Comparison of ENCODE assay signal across 14 cellular contexts in the genomic region with DNA sequence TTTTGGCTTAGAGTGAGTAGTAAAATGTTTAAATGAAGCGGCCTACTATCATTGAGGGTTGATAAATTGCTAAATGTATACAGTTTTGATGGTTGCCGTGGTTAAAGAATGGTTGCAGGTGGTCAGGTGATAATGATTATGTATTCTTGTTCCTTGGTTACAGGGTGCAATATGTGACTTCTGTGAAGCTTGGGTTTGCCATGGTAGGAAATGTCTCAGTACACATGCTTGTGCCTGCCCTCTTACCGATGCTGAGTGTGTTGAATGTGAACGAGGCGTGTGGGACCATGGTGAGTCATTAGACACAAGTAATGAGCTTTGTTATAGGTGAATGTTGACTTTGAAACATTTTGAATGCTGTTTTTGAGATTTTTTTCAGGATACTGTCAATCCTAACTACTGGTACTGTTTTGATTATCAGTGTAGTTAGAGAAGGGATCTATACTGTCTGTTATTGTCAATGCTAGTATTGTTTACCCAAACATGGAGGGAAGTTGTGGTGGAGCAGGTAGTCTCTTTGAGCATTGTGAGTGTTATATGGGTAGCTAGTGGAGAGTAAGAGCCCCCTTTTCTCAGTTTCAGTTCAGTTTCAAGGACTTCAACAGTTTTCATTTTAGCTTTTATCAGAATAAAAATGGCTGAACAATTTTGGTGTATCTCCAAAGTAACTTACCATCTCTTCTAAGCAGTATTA. TPM values are rescaled to one million over a fixed set of nuclear protein-coding genes. Genes with fewer than 3 reads are reported as not detected.
DNase-seq lines count a peak whose midpoint lies in the region; ATAC-seq, FAIRE-seq and TF ChIP-seq lines count a peak whose summit lies in the region.
"Had no signal": no experiment of that assay in that cellular context is flagged by ENCODE, and none has a peak within 500 bp of the region (broad histone marks: within the 10 kb centered on the region; RNA-seq: fewer than 3 reads in every experiment).

No MANE protein-coding gene starts in this region.

- H3K4me1 ChIP-seq in right cardiac atrium (ENCODE audit: control insufficient read depth, insufficient read depth, low read length) = no peaks in the 10 kb centered on the region
- H3K4me1 ChIP-seq: colonic mucosa had no signal

- DNase-seq in GM12891 (ENCODE audit: insufficient read length, low spot score) (no peak), lower leg skin (ENCODE audit: low spot score in 2 of 2) (no peak), NCI-H345 treated with DMSO at 0.1 percent for 48 hours (lab: John Stamatoyannopoulos, UW; ENCODE audit: unreplicated experiment) (no peak), right cardiac atrium (no peak)
- DNase-seq in stimulated activated naive CD4-positive, alpha-beta T cell treated with Interleukin-2 at 50 U/mL for 16 hours (lab: John Stamatoyannopoulos, UW) = no peak
- DNase-seq: activated CD4-positive, alpha-beta T cell treated with anti-CD3 and anti-CD28 coated beads, Interleukin-2, amount 50 U/mL, for 4 hours; AML-193; colonic mucosa; NK-92 treated with Interleukin-12 subunit alpha and Interleukin-12 subunit beta, amount 100 ng/mL, for 24 hours had no signal

- no peak overlapping the region for H3K27ac ChIP-seq in right cardiac atrium (ENCODE audit: low read length)
- H3K27ac ChIP-seq: colonic mucosa had no signal

- no peak for TF ChIP-seq CTCF in lower leg skin (IDR thresholded peaks at IDR 0.05)

- no peak overlapping the region for H3K4me3 ChIP-seq in lower leg skin (ENCODE audit: low read depth, poor library complexity, severe bottlenecking)
- H3K4me3 ChIP-seq in right cardiac atrium (ENCODE audit: low read length) = no peak overlapping the region
- H3K4me3 ChIP-seq: colonic mucosa had no signal

- H3K27me3 ChIP-seq in right cardiac atrium (ENCODE audit: control insufficient read depth, insufficient read depth) = no peaks in the 10 kb centered on the region
- H3K27me3 ChIP-seq: colonic mucosa had no signal

- TF ChIP-seq POLR2A in GM12891 (IDR thresholded peaks at IDR 0.05; ENCODE audit: low read depth, low read length) (no peak), lower leg skin (IDR thresholded peaks at IDR 0.05) (no peak)

- ATAC-seq in GM19043 (IDR thresholded peaks at IDR 0.05; ENCODE audit: low read depth, unreplicated experiment) = peak; percentile 72
- peak; percentile 40 for ATAC-seq in HG02798 (IDR thresholded peaks at IDR 0.05; ENCODE audit: poor library complexity, unreplicated experiment)
- peak; percentile 77 for ATAC-seq in HG03565 (IDR thresholded peaks at IDR 0.05; ENCODE audit: unreplicated experiment)
- no peak for ATAC-seq in right cardiac atrium
- ATAC-seq: sciatic nerve had no signal

- FAIRE-seq in GM12891 (lab: Jason Lieb, UNC) = peak; percentile 70
- FAIRE-seq: GM19239 had no signal

- intact Hi-C loops in lower leg skin (cut with DNase I; ENCODE audit: low total_unique reads) = no loop called here
- intact Hi-C loops in right cardiac atrium (cut with DNase I) = no loop called here

- WGBS in lower leg skin, 2 donors = 77 to 88% methylated on average over 5 of the region's 5 CpGs
- WGBS in right cardiac atrium = 92% methylated on average over 5 of the region's 5 CpGs

- no peaks in the 10 kb centered on the region for H3K9me3 ChIP-seq in right cardiac atrium (ENCODE audit: control insufficient read depth, low read length)
- H3K9me3 ChIP-seq: colonic mucosa had no signal

TF ChIP-seq in GM12891, 5 proteins besides CTCF, POLR2A, EP300 and RAD21:
- TF ChIP-seq SPI1 (IDR thresholded peaks at IDR 0.05; ENCODE audit: low read depth, low read length) = no peak
- TF ChIP-seq PAX5 (IDR thresholded peaks at IDR 0.05; ENCODE audit: insufficient read depth, low read length, severe bottlenecking) = no peak
- TF ChIP-seq TAF1 (IDR thresholded peaks at IDR 0.05; ENCODE audit: low read depth, low read length) = no peak
- no peak for TF ChIP-seq POLR2AphosphoS5 (IDR thresholded peaks at IDR 0.05; ENCODE audit: low read depth, low read length)
- no peak for TF ChIP-seq POU2F2 (IDR thresholded peaks at IDR 0.05; ENCODE audit: low read depth, low read length)

RNA-seq across cellular contexts. Expression of gene ZNF330, which starts 8.9 kb away (rescaled TPM):
- 42.3 TPM for polyA plus RNA-seq in GM12891 (2012; ENCODE audit: low read depth, missing spikeins)
- total RNA-seq in lower leg skin = 10 to 100 TPM; 13.4 to 23.0 (median 19.4) TPM
- 10 to 100 TPM; 62.7 to 77.0 (median 68.1) TPM for total RNA-seq in right cardiac atrium
- polyA plus RNA-seq in right cardiac atrium = 57.4 TPM

Comparison
In these comparisons a context has a peak if more than half of its experiments do, and no peak if none do; other contexts are left out.
1. ATAC-seq: peak in GM19043 (single experiment), HG02798 (single experiment) and HG03565 (single experiment); none in right cardiac atrium (0 of 2).